In genomic region chr7:82455295-82455694, GRCh38 we compare ENCODE assay signal across 33 cellular contexts. TPM values are rescaled to one million over a fixed set of nuclear protein-coding genes. Genes with fewer than 3 reads are reported as not detected.
"Had no signal": no experiment of that assay in that cellular context is flagged by ENCODE, and none has a peak within 500 bp of the region (broad histone marks: within the 10 kb centered on the region; RNA-seq: fewer than 3 reads in every experiment).

No MANE protein-coding gene starts in this region.

- H3K27me3 ChIP-seq: MG63 had no signal

- H3K4me3 ChIP-seq: MG63 had no signal

- H3K9ac ChIP-seq: KMS-11 had no signal

- H3K36me3 ChIP-seq: MG63 had no signal

- DNase-seq: Karpas-422, Kasumi-1, KG1, MG63, MM.1S, MV-4-11, NCI-H1048, NCI-H1092, NCI-H1092 treated with DMSO at 0.1 percent for 48 hours, NCI-H1105, NCI-H1105 treated with DMSO at 0.1 percent for 48 hours, NCI-H1417, NCI-H1417 treated with DMSO at 0.1 percent for 48 hours, NCI-H146, NCI-H1694, NCI-H1694 treated with DMSO at 0.1 percent for 48 hours, NCI-H187, NCI-H187 treated with DMSO at 0.1 percent for 48 hours, NCI-H1930, NCI-H2029, NCI-H2029 treated with DMSO at 0.1 percent for 48 hours, NCI-H2081, NCI-H2081 treated with DMSO at 0.1 percent for 48 hours, NCI-H2107, NCI-H2227 treated with DMSO at 0.1 percent for 48 hours, NCI-H226, NCI-H345, NCI-H446, NCI-H446 treated with DMSO at 0.1 percent for 48 hours, NCI-H510A, NCI-H510A treated with DMSO at 0.1 percent for 48 hours had no signal

- H3K9me3 ChIP-seq: MG63 had no signal

- H3K4me2 ChIP-seq: KMS-11 had no signal

- H3K27ac ChIP-seq: KMS-11 had no signal

RNA-seq across cellular contexts. Expression of gene CACNA2D1, which starts 11.7 kb away (rescaled TPM):
- total RNA-seq: MCF 10A had no signal
